ENCODE assay signal across 31 cellular contexts in genomic region chr7:28641752-28642546, GRCh38.
"Had no signal": no experiment of that assay in that cellular context is flagged by ENCODE, and none has a peak within 500 bp of the region (broad histone marks: within the 10 kb centered on the region; RNA-seq: fewer than 3 reads in every experiment).

No MANE protein-coding gene starts in this region.

- DNase-seq: activated CD4-positive, alpha-beta memory T cell treated with anti-CD3 and anti-CD28 coated beads for 36 hours; activated CD4-positive, alpha-beta T cell treated with anti-CD3 and anti-CD28 coated beads, Interleukin-2, amount 10 ng/mL, durations not matched to agents 24 days and 14 days; activated CD4-positive, CD25-positive, alpha-beta regulatory T cell treated with anti-CD3 and anti-CD28 coated beads, Interleukin-2, amount 50 U/mL, for 72 hours; activated CD8-positive, alpha-beta memory T cell treated with anti-CD3 and anti-CD28 coated beads, Interleukin-2, amount 50 U/mL, for 4 hours; activated effector memory CD4-positive, alpha-beta T cell treated with anti-CD3 and anti-CD28 coated beads, Interleukin-2, amount 50 U/mL, for 16 hours; activated naive CD4-positive, alpha-beta T cell treated with anti-CD3 and anti-CD28 coated beads for 36 hours; activated naive CD8-positive, alpha-beta T cell treated with anti-CD3 and anti-CD28 coated beads for 36 hours; activated T-cell treated with anti-CD3 and anti-CD28 coated beads, Interleukin-2, amount 50 U/mL, for 1 hour; cerebellar nuclear complex; colonic mucosa; effector CD8-positive, alpha-beta T cell; gastrocnemius medialis; glutamatergic neuron; left ventricle myocardium inferior; nephron progenitor cell; stimulated activated CD4-positive, alpha-beta T cell treated with anti-CD3 and anti-CD28 coated beads, Interleukin-12 subunit alpha, Interleukin-12 subunit beta, amount 100 ng/mL, for 4 hours; stimulated activated CD4-positive, alpha-beta T cell treated with anti-CD3 and anti-CD28 coated beads, Interleukin-4, amount 100 ng/mL, for 24 hours; upper lobe of left lung had no signal

- H3K27ac Mint-ChIP-seq: activated CD4-positive, alpha-beta memory T cell treated with anti-CD3 and anti-CD28 coated beads for 36 hours; activated CD4-positive, alpha-beta T cell treated with anti-CD3 and anti-CD28 coated beads, Interleukin-2, amount 10 ng/mL, durations not matched to agents 24 days and 14 days; activated naive CD4-positive, alpha-beta T cell treated with anti-CD3 and anti-CD28 coated beads for 36 hours; activated naive CD8-positive, alpha-beta T cell treated with anti-CD3 and anti-CD28 coated beads for 36 hours; activated T-helper 1 cell treated with anti-CD3 and anti-CD28 coated beads, Interleukin-12 subunit alpha, Interleukin-12 subunit beta, Interleukin-2, Interleukin-4 antibody, amounts not matched to agents 30 ng/mL and 10 ng/mL and 1 ng/mL, durations not matched to agents 14 hours and 24 hours and 36 hours; brain; nephron progenitor cell; progenitor cell of endocrine pancreas; stimulated activated effector memory CD8-positive, alpha-beta T cell treated with anti-CD3 and anti-CD28 coated beads, Interleukin-12 subunit alpha, Interleukin-12 subunit beta, amount 100 ng/mL, for 72 hours; stimulated activated naive CD8-positive, alpha-beta T cell treated with anti-CD3 and anti-CD28 coated beads, Interleukin-15, Interleukin-2, amounts not matched to agents 100 ng/mL and 50 ng/mL, for 24 hours had no signal

- H3K36me3 Mint-ChIP-seq: activated CD4-positive, alpha-beta memory T cell treated with anti-CD3 and anti-CD28 coated beads for 36 hours; activated naive CD8-positive, alpha-beta T cell treated with anti-CD3 and anti-CD28 coated beads for 36 hours; brain; stimulated activated effector memory CD8-positive, alpha-beta T cell treated with anti-CD3 and anti-CD28 coated beads, Interleukin-12 subunit alpha, Interleukin-12 subunit beta, amount 100 ng/mL, for 72 hours had no signal

- H3K27me3 ChIP-seq: ascending aorta, cardiac muscle cell, colonic mucosa, gastrocnemius medialis, neutrophil, upper lobe of left lung, vagina had no signal

- H3K9me3 Mint-ChIP-seq: activated CD4-positive, alpha-beta memory T cell treated with anti-CD3 and anti-CD28 coated beads for 36 hours; activated CD4-positive, alpha-beta T cell treated with anti-CD3 and anti-CD28 coated beads, Interleukin-2, amount 10 ng/mL, durations not matched to agents 24 days and 14 days; activated naive CD4-positive, alpha-beta T cell treated with anti-CD3 and anti-CD28 coated beads for 36 hours; activated naive CD8-positive, alpha-beta T cell treated with anti-CD3 and anti-CD28 coated beads for 36 hours; activated T-helper 1 cell treated with anti-CD3 and anti-CD28 coated beads, Interleukin-12 subunit alpha, Interleukin-12 subunit beta, Interleukin-2, Interleukin-4 antibody, amounts not matched to agents 30 ng/mL and 10 ng/mL and 1 ng/mL, durations not matched to agents 14 hours and 24 hours and 36 hours; stimulated activated effector memory CD8-positive, alpha-beta T cell treated with anti-CD3 and anti-CD28 coated beads, Interleukin-12 subunit alpha, Interleukin-12 subunit beta, amount 100 ng/mL, for 72 hours; stimulated activated naive CD8-positive, alpha-beta T cell treated with anti-CD3 and anti-CD28 coated beads, Interleukin-15, Interleukin-2, amounts not matched to agents 100 ng/mL and 50 ng/mL, for 24 hours had no signal

- FAIRE-seq: endometrium, islet of Langerhans had no signal

- H3K27ac ChIP-seq: ascending aorta, cardiac muscle cell, colonic mucosa, gastrocnemius medialis, left ventricle myocardium inferior, neutrophil, skin epidermis, upper lobe of left lung, vagina had no signal

- H3K4me1 Mint-ChIP-seq: activated CD4-positive, alpha-beta T cell treated with anti-CD3 and anti-CD28 coated beads, Interleukin-2, amount 10 ng/mL, durations not matched to agents 24 days and 14 days; activated naive CD8-positive, alpha-beta T cell treated with anti-CD3 and anti-CD28 coated beads for 36 hours; stimulated activated effector memory CD8-positive, alpha-beta T cell treated with anti-CD3 and anti-CD28 coated beads, Interleukin-12 subunit alpha, Interleukin-12 subunit beta, amount 100 ng/mL, for 72 hours had no signal

- ATAC-seq: stimulated activated effector memory CD8-positive, alpha-beta T cell treated with anti-CD3 and anti-CD28 coated beads, Interleukin-12 subunit alpha, Interleukin-12 subunit beta, amount 100 ng/mL, for 72 hours had no signal

- H3K27me3 Mint-ChIP-seq: activated CD4-positive, alpha-beta memory T cell treated with anti-CD3 and anti-CD28 coated beads for 36 hours; activated CD4-positive, alpha-beta T cell treated with anti-CD3 and anti-CD28 coated beads, Interleukin-2, amount 10 ng/mL, durations not matched to agents 24 days and 14 days; brain; progenitor cell of endocrine pancreas had no signal

- H3K36me3 ChIP-seq: ascending aorta, cardiac muscle cell, colonic mucosa, gastrocnemius medialis, left ventricle myocardium inferior, neutrophil, upper lobe of left lung, vagina had no signal

- H3K4me3 Mint-ChIP-seq: activated CD4-positive, alpha-beta memory T cell treated with anti-CD3 and anti-CD28 coated beads for 36 hours; activated CD4-positive, alpha-beta T cell treated with anti-CD3 and anti-CD28 coated beads, Interleukin-2, amount 10 ng/mL, durations not matched to agents 24 days and 14 days; activated naive CD4-positive, alpha-beta T cell treated with anti-CD3 and anti-CD28 coated beads for 36 hours; activated naive CD8-positive, alpha-beta T cell treated with anti-CD3 and anti-CD28 coated beads for 36 hours; activated T-helper 1 cell treated with anti-CD3 and anti-CD28 coated beads, Interleukin-12 subunit alpha, Interleukin-12 subunit beta, Interleukin-2, Interleukin-4 antibody, amounts not matched to agents 30 ng/mL and 10 ng/mL and 1 ng/mL, durations not matched to agents 14 hours and 24 hours and 36 hours; brain; nephron progenitor cell; stimulated activated effector memory CD8-positive, alpha-beta T cell treated with anti-CD3 and anti-CD28 coated beads, Interleukin-12 subunit alpha, Interleukin-12 subunit beta, amount 100 ng/mL, for 72 hours; stimulated activated naive CD8-positive, alpha-beta T cell treated with anti-CD3 and anti-CD28 coated beads, Interleukin-15, Interleukin-2, amounts not matched to agents 100 ng/mL and 50 ng/mL, for 24 hours had no signal

- H3K9me3 ChIP-seq: ascending aorta, colonic mucosa, gastrocnemius medialis, left ventricle myocardium inferior, neutrophil, upper lobe of left lung, vagina had no signal

- H3K4me1 ChIP-seq: ascending aorta, colonic mucosa, upper lobe of left lung had no signal

- H3K4me3 ChIP-seq: ascending aorta, cardiac muscle cell, colonic mucosa, gastrocnemius medialis, left ventricle myocardium inferior, lung, skin epidermis, upper lobe of left lung, vagina had no signal
